Comparison of ENCODE assay signal across 13 cellular contexts in genomic region chr4:112519689-112520597, GRCh38.
DNase-seq lines count a peak whose midpoint lies in the region; ATAC-seq and TF ChIP-seq lines count a peak whose summit lies in the region.
"Had no signal": no experiment of that assay in that cellular context is flagged by ENCODE, and none has a peak within 500 bp of the region (broad histone marks: within the 10 kb centered on the region; RNA-seq: fewer than 3 reads in every experiment).

No MANE protein-coding gene starts in this region.

- ATAC-seq in GM18498 (IDR thresholded peaks at IDR 0.05; ENCODE audit: unreplicated experiment), result no peak
- ATAC-seq: mucosa of descending colon had no signal

- H3K27ac ChIP-seq in DOHH2 (ENCODE audit: low read depth, low read length) (no peak overlapping the region), WERI-Rb-1 (no peak overlapping the region)
- H3K27ac ChIP-seq: esophagus muscularis mucosa, sigmoid colon had no signal

- H3K36me3 ChIP-seq in DOHH2 (ENCODE audit: control insufficient read depth, low read length) (no peaks in the 10 kb centered on the region), WERI-Rb-1 (no peaks in the 10 kb centered on the region)
- H3K36me3 ChIP-seq: esophagus muscularis mucosa, sigmoid colon had no signal

- H3K9me3 ChIP-seq in DOHH2 (ENCODE audit: control insufficient read depth, insufficient read depth, low read length) (no peaks in the 10 kb centered on the region), WERI-Rb-1 (ENCODE audit: severe bottlenecking) (peaks cover 5% of the 10 kb centered on the region)
- H3K9me3 ChIP-seq: esophagus muscularis mucosa, mucosa of descending colon had no signal

- peaks cover 65% of the 10 kb centered on the region for H3K4me1 ChIP-seq in DOHH2 (ENCODE audit: control insufficient read depth, low read length)

- peaks cover 3% of the 10 kb centered on the region; the same call in 1 of the 2 replicates for H4K20me1 ChIP-seq in DOHH2 (ENCODE audit: control insufficient read depth, insufficient read depth, low read depth, low read length)

- H3K27me3 ChIP-seq in DOHH2 (ENCODE audit: control insufficient read depth, low read length), result peaks cover 76% of the 10 kb centered on the region
- H3K27me3 ChIP-seq in WERI-Rb-1 (ENCODE audit: insufficient read depth, low read depth, severe bottlenecking), result peaks cover 94% of the 10 kb centered on the region

- H3K79me2 ChIP-seq in DOHH2 (ENCODE audit: control insufficient read depth, low read length), result no peaks in the 10 kb centered on the region

- no peak for DNase-seq in WERI-Rb-1
- DNase-seq in left kidney (ENCODE audit: low read depth, low spot score), result peak; percentile 48
- DNase-seq in pons (ENCODE audit: low spot score), result no peak
- no peak for DNase-seq in T-helper 9 cell
- DNase-seq: activated naive CD4-positive, alpha-beta T cell treated with Interleukin-2 at 50 U/mL for 16 hours; mucosa of descending colon; NCI-H345; RPMI8226; sigmoid colon had no signal

- no peak overlapping the region for H3K4me3 ChIP-seq in DOHH2 (ENCODE audit: low read length)
- no peak overlapping the region for H3K4me3 ChIP-seq in WERI-Rb-1 (ENCODE audit: low read depth, low read length)
- H3K4me3 ChIP-seq: mucosa of descending colon, sigmoid colon had no signal

- no peaks in the 10 kb centered on the region for H3K9me2 ChIP-seq in DOHH2 (replicated peaks; ENCODE audit: control insufficient read depth, low read length)

- peak; percentile 46 for TF ChIP-seq CTCF in DOHH2 (IDR thresholded peaks at IDR 0.05; ENCODE audit: low read depth, low read length, poor library complexity, severe bottlenecking)
- peak; percentile 52 for TF ChIP-seq CTCF in GM12873 (IDR thresholded peaks at IDR 0.05; ENCODE audit: insufficient read depth, low read depth, low read length, missing control alignments)
- peak; percentile 60 for TF ChIP-seq CTCF in WERI-Rb-1 (IDR thresholded peaks at IDR 0.05; ENCODE audit: low read depth, low read length)

- H3F3A ChIP-seq in DOHH2 (ENCODE audit: control insufficient read depth, insufficient read depth), result peaks cover 5% of the 10 kb centered on the region; the same call in 1 of the 2 replicates

- H3K4me2 ChIP-seq in DOHH2 (ENCODE audit: low read length), result peak overlapping the region; percentile 75
